ENCODE assay signal across 8 cellular contexts in the genomic region with DNA sequence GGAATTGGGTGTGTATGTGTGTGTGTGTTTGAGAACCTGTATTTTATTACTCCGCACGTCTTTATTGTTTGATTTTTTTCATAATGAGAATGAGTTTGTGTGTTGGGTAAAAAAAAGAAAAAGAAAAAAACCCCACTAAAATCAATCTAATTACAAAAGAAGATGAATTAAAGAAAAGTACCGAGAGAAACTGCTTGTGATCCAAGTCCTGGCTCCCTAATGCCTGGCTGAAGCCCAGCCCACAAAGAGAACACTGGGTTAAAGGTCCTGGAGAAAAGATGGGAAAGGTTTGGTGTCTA. TPM values are rescaled to one million over a fixed set of nuclear protein-coding genes. Genes with fewer than 3 reads are reported as not detected.
DNase-seq lines count a peak whose midpoint lies in the region; ATAC-seq and TF ChIP-seq lines count a peak whose summit lies in the region.

No MANE protein-coding gene starts in this region.

- peaks cover 29% of the 10 kb centered on the region for H3K36me3 Mint-ChIP-seq in HFFc6 (ENCODE audit: low read depth)
- peaks cover 2% of the 10 kb centered on the region for H3K36me3 Mint-ChIP-seq in activated CD8-positive, alpha-beta T cell treated with anti-CD3 and anti-CD28 coated beads, Interleukin-2, amount 10 ng/mL, durations not matched to agents 7 days and 5 days (ENCODE audit: low read depth)
- H3K36me3 Mint-ChIP-seq in stimulated activated effector memory CD8-positive, alpha-beta T cell treated with anti-CD3 and anti-CD28 coated beads, Interleukin-12 subunit alpha, Interleukin-12 subunit beta, amount 100 ng/mL, for 72 hours, result peaks cover 11% of the 10 kb centered on the region

- no peaks in the 10 kb centered on the region for H3K9me3 ChIP-seq in iPS-18c (ENCODE audit: control insufficient read depth, insufficient read depth, low read length)

- no peak for ATAC-seq in activated CD8-positive, alpha-beta T cell treated with anti-CD3 and anti-CD28 coated beads, Interleukin-2, amount 10 ng/mL, durations not matched to agents 7 days and 5 days
- ATAC-seq in stimulated activated effector memory CD8-positive, alpha-beta T cell treated with anti-CD3 and anti-CD28 coated beads, Interleukin-12 subunit alpha, Interleukin-12 subunit beta, amount 100 ng/mL, for 72 hours, result no peak

- CTCF ChIA-PET in activated CD8-positive, alpha-beta T cell treated with anti-CD3 and anti-CD28 coated beads, Interleukin-2, amount 10 ng/mL, durations not matched to agents 7 days and 5 days (lab: Charles Lee), result interaction anchor here (1.2 kb wide), 2 partner anchors 15 to 186 kb away, joined by 3 to 5 read pairs; a partner anchor contains a TSS

- DNase-seq in HFFc6 (no peak), cortex of kidney (lab: John Stamatoyannopoulos, UW) (no peak), HCEC 1CT (no peak), NCI-H1436 (lab: John Stamatoyannopoulos, UW) (no peak)
- DNase-seq in activated CD8-positive, alpha-beta T cell treated with anti-CD3 and anti-CD28 coated beads, Interleukin-2, amount 10 ng/mL, durations not matched to agents 7 days and 5 days, result no peak
- DNase-seq in stimulated activated effector memory CD8-positive, alpha-beta T cell treated with anti-CD3 and anti-CD28 coated beads, Interleukin-12 subunit alpha, Interleukin-12 subunit beta, amount 100 ng/mL, for 72 hours (ENCODE audit: low spot score in 2 of 2), result no peak
- DNase-seq in activated CD4-positive, CD25-positive, alpha-beta regulatory T cell treated with anti-CD3 and anti-CD28 coated beads, Interleukin-2, amount 50 U/mL, for 72 hours, result no peak

- H3K27me3 Mint-ChIP-seq in HFFc6 (ENCODE audit: insufficient read depth), result no peaks in the 10 kb centered on the region; the same call in 1 of the 2 replicates
- H3K27me3 Mint-ChIP-seq in activated CD8-positive, alpha-beta T cell treated with anti-CD3 and anti-CD28 coated beads, Interleukin-2, amount 10 ng/mL, durations not matched to agents 7 days and 5 days (ENCODE audit: low read depth), result peaks cover 25% of the 10 kb centered on the region

- H3K9me3 Mint-ChIP-seq in HFFc6, result no peaks in the 10 kb centered on the region
- no peaks in the 10 kb centered on the region for H3K9me3 Mint-ChIP-seq in activated CD8-positive, alpha-beta T cell treated with anti-CD3 and anti-CD28 coated beads, Interleukin-2, amount 10 ng/mL, durations not matched to agents 7 days and 5 days (ENCODE audit: insufficient read depth)
- H3K9me3 Mint-ChIP-seq in stimulated activated effector memory CD8-positive, alpha-beta T cell treated with anti-CD3 and anti-CD28 coated beads, Interleukin-12 subunit alpha, Interleukin-12 subunit beta, amount 100 ng/mL, for 72 hours, result no peaks in the 10 kb centered on the region

- H3K4me1 Mint-ChIP-seq in HFFc6 (ENCODE audit: low read depth), result peaks cover 44% of the 10 kb centered on the region
- H3K4me1 Mint-ChIP-seq in activated CD8-positive, alpha-beta T cell treated with anti-CD3 and anti-CD28 coated beads, Interleukin-2, amount 10 ng/mL, durations not matched to agents 7 days and 5 days (ENCODE audit: low read depth), result peaks cover 28% of the 10 kb centered on the region
- peaks cover 27% of the 10 kb centered on the region for H3K4me1 Mint-ChIP-seq in stimulated activated effector memory CD8-positive, alpha-beta T cell treated with anti-CD3 and anti-CD28 coated beads, Interleukin-12 subunit alpha, Interleukin-12 subunit beta, amount 100 ng/mL, for 72 hours

- H3K4me3 ChIP-seq in iPS-18c (ENCODE audit: insufficient read depth, low read depth, low read length), result peak overlapping the region; percentile 44

- POLR2A ChIA-PET in activated CD8-positive, alpha-beta T cell treated with anti-CD3 and anti-CD28 coated beads, Interleukin-2, amount 10 ng/mL, durations not matched to agents 7 days and 5 days (lab: Charles Lee), result interaction anchor here (1.1 to 1.5 kb wide), 2 partner anchors 15 to 16 kb away, joined by 4 to 5 read pairs; a partner anchor contains a TSS

- H3K4me3 Mint-ChIP-seq in HFFc6, result peak overlapping the region; percentile 93
- H3K4me3 Mint-ChIP-seq in activated CD8-positive, alpha-beta T cell treated with anti-CD3 and anti-CD28 coated beads, Interleukin-2, amount 10 ng/mL, durations not matched to agents 7 days and 5 days, result peak overlapping the region; percentile 63
- peak overlapping the region; percentile 58 for H3K4me3 Mint-ChIP-seq in stimulated activated effector memory CD8-positive, alpha-beta T cell treated with anti-CD3 and anti-CD28 coated beads, Interleukin-12 subunit alpha, Interleukin-12 subunit beta, amount 100 ng/mL, for 72 hours

- H3K27ac Mint-ChIP-seq in HFFc6, result peak overlapping the region; percentile 82
- peak overlapping the region; percentile 25 for H3K27ac Mint-ChIP-seq in activated CD8-positive, alpha-beta T cell treated with anti-CD3 and anti-CD28 coated beads, Interleukin-2, amount 10 ng/mL, durations not matched to agents 7 days and 5 days
- no peak overlapping the region for H3K27ac Mint-ChIP-seq in stimulated activated effector memory CD8-positive, alpha-beta T cell treated with anti-CD3 and anti-CD28 coated beads, Interleukin-12 subunit alpha, Interleukin-12 subunit beta, amount 100 ng/mL, for 72 hours

- no peak for TF ChIP-seq CTCF in HFFc6 (IDR thresholded peaks at IDR 0.05)

RNA-seq across cellular contexts. Expression of a gene that starts 0.6 kb away (rescaled TPM):
- total RNA-seq in HFFc6 (2021; fragmentation: NEBNext Ultra II Directional; extraction: Animal tissue kit (Norgen Biotek cat#: 25700)), result 10 to 100 TPM; 28.7 to 32.4 (median 31.1) TPM
- 1 to 10 TPM; 2.2 to 2.9 TPM for total RNA-seq in activated CD8-positive, alpha-beta T cell treated with anti-CD3 and anti-CD28 coated beads, Interleukin-2, amount 10 ng/mL, durations not matched to agents 7 days and 5 days

RNA-seq across cellular contexts. Expression of a gene that starts 3.4 kb away (rescaled TPM):
- total RNA-seq in HFFc6 (2021; fragmentation: NEBNext Ultra II Directional; extraction: Animal tissue kit (Norgen Biotek cat#: 25700)), result 1 to 10 TPM; 2.3 to 3.8 (median 2.6) TPM
- total RNA-seq in activated CD8-positive, alpha-beta T cell treated with anti-CD3 and anti-CD28 coated beads, Interleukin-2, amount 10 ng/mL, durations not matched to agents 7 days and 5 days, result 10 to 100 TPM; 22.6 to 28.3 TPM

RNA-seq across cellular contexts. Expression of a gene that starts 15.2 kb away (rescaled TPM):
- total RNA-seq in HFFc6 (2021; fragmentation: NEBNext Ultra II Directional; extraction: Animal tissue kit (Norgen Biotek cat#: 25700)), result 100 to 1,000 TPM; 128 to 147 (median 137) TPM
- total RNA-seq in activated CD8-positive, alpha-beta T cell treated with anti-CD3 and anti-CD28 coated beads, Interleukin-2, amount 10 ng/mL, durations not matched to agents 7 days and 5 days, result 100 to 1,000 TPM; 200 to 210 TPM

RNA-seq across cellular contexts. Expression of a gene that starts 20.1 kb away (rescaled TPM):
- 1 to 10 TPM; 7.3 to 9.2 (median 7.5) TPM for total RNA-seq in HFFc6 (2021; fragmentation: NEBNext Ultra II Directional; extraction: Animal tissue kit (Norgen Biotek cat#: 25700))
- total RNA-seq in activated CD8-positive, alpha-beta T cell treated with anti-CD3 and anti-CD28 coated beads, Interleukin-2, amount 10 ng/mL, durations not matched to agents 7 days and 5 days, result 1 to 10 TPM; 7.8 to 9.2 TPM

RNA-seq across cellular contexts. Expression of a gene that starts 46.6 kb away (rescaled TPM):
- total RNA-seq in HFFc6 (2021; fragmentation: NEBNext Ultra II Directional; extraction: Animal tissue kit (Norgen Biotek cat#: 25700)), result 10 to 100 TPM; 11.7 to 15.6 (median 13.1) TPM
- 1 to 10 TPM in 1 of 2 experiments, under 1 TPM in 1; 0.94 to 1.1 TPM for total RNA-seq in activated CD8-positive, alpha-beta T cell treated with anti-CD3 and anti-CD28 coated beads, Interleukin-2, amount 10 ng/mL, durations not matched to agents 7 days and 5 days

Comparison
In these comparisons a context has a peak if more than half of its experiments do, and no peak if none do; other contexts are left out.
1. RNA of a gene that starts 0.6 kb away (total RNA-seq): 28.7 to 32.4 TPM in HFFc6; 2.2 to 2.9 TPM in activated CD8-positive, alpha-beta T cell treated with anti-CD3 and anti-CD28 coated beads, Interleukin-2, amount 10 ng/mL, durations not matched to agents 7 days and 5 days; every median in the first group is over 4 times any median in the second.
2. RNA of a gene that starts 3.4 kb away (total RNA-seq): 22.6 to 28.3 TPM in activated CD8-positive, alpha-beta T cell treated with anti-CD3 and anti-CD28 coated beads, Interleukin-2, amount 10 ng/mL, durations not matched to agents 7 days and 5 days; 2.3 to 3.8 TPM in HFFc6; every median in the first group is over 4 times any median in the second.
3. Peak in every context shown above with its lines, with median percentiles within 50 percentile points of each other: H3K4me3 Mint-ChIP-seq.